1 cellular context compared by ENCODE assay signal in genomic region chrX:154519389-154519788, GRCh38.
TF ChIP-seq lines count a peak whose summit lies in the region.

No MANE protein-coding gene starts in this region.

TF ChIP-seq in K562, 482 proteins besides CTCF, POLR2A, EP300 and RAD21 (continues in another document):
- no peak for TF ChIP-seq HMG20A (CRISPR knock-in tag; conservative IDR thresholded peaks at IDR 0.05)
- no peak for TF ChIP-seq SLC30A9 (CRISPR knock-in tag; IDR thresholded peaks at IDR 0.05)
- TF ChIP-seq TCF3 (CRISPR knock-in tag; IDR thresholded peaks at IDR 0.05): peak; percentile 40; the same call in 1 of the 2 replicates
- no peak for TF ChIP-seq SETDB1 (IDR thresholded peaks at IDR 0.05; ENCODE audit: low read length)
- TF ChIP-seq EGR1 (conservative IDR thresholded peaks at IDR 0.05): no peak
- TF ChIP-seq, protein P1, sequence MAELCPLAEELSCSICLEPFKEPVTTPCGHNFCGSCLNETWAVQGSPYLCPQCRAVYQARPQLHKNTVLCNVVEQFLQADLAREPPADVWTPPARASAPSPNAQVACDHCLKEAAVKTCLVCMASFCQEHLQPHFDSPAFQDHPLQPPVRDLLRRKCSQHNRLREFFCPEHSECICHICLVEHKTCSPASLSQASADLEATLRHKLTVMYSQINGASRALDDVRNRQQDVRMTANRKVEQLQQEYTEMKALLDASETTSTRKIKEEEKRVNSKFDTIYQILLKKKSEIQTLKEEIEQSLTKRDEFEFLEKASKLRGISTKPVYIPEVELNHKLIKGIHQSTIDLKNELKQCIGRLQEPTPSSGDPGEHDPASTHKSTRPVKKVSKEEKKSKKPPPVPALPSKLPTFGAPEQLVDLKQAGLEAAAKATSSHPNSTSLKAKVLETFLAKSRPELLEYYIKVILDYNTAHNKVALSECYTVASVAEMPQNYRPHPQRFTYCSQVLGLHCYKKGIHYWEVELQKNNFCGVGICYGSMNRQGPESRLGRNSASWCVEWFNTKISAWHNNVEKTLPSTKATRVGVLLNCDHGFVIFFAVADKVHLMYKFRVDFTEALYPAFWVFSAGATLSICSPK (IDR thresholded peaks at IDR 0.05; ENCODE audit: borderline replicate concordance): no peak
- TF ChIP-seq HLTF (IDR thresholded peaks at IDR 0.05): no peak
- no peak for TF ChIP-seq MLX (CRISPR knock-in tag; conservative IDR thresholded peaks at IDR 0.05)
- TF ChIP-seq FOXK2 (conservative IDR thresholded peaks at IDR 0.05 in 1 of 2, IDR thresholded peaks at IDR 0.05 in 1 of 2; ENCODE audit: low read depth in 2 of 2): peak; percentile 23 to 51; a peak in 1 of 4 replicates
- TF ChIP-seq TAL1 (IDR thresholded peaks at IDR 0.05): peak; percentile 46
- TF ChIP-seq ZNF644 (tag; IDR thresholded peaks at IDR 0.05; ENCODE audit: low read depth): no peak
- no peak for TF ChIP-seq SMAD3 (CRISPR knock-in tag; conservative IDR thresholded peaks at IDR 0.05)
- TF ChIP-seq NELFE (IDR thresholded peaks at IDR 0.05; ENCODE audit: insufficient read depth, insufficient read length): no peak
- no peak for TF ChIP-seq KDM5B (IDR thresholded peaks at IDR 0.05; ENCODE audit: insufficient replicate concordance, low read depth, low read length)
- TF ChIP-seq NFYB (IDR thresholded peaks at IDR 0.05; ENCODE audit: extremely low read depth, insufficient read length): no peak
- no peak for TF ChIP-seq CEBPB (tag; IDR thresholded peaks at IDR 0.05)
- TF ChIP-seq ZNF699 (CRISPR knock-in tag; IDR thresholded peaks at IDR 0.05; ENCODE audit: insufficient replicate concordance): no peak
- no peak for TF ChIP-seq ZNF707 (CRISPR knock-in tag; conservative IDR thresholded peaks at IDR 0.05)
- TF ChIP-seq HDAC6 (IDR thresholded peaks at IDR 0.05; ENCODE audit: low read depth, low read length): no peak
- TF ChIP-seq ILK (tag; IDR thresholded peaks at IDR 0.05; ENCODE audit: borderline replicate concordance, low read depth): no peak
- TF ChIP-seq, protein P2, sequence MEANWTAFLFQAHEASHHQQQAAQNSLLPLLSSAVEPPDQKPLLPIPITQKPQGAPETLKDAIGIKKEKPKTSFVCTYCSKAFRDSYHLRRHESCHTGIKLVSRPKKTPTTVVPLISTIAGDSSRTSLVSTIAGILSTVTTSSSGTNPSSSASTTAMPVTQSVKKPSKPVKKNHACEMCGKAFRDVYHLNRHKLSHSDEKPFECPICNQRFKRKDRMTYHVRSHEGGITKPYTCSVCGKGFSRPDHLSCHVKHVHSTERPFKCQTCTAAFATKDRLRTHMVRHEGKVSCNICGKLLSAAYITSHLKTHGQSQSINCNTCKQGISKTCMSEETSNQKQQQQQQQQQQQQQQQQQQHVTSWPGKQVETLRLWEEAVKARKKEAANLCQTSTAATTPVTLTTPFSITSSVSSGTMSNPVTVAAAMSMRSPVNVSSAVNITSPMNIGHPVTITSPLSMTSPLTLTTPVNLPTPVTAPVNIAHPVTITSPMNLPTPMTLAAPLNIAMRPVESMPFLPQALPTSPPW (CRISPR knock-in tag; IDR thresholded peaks at IDR 0.05): no peak
- TF ChIP-seq, protein P3, sequence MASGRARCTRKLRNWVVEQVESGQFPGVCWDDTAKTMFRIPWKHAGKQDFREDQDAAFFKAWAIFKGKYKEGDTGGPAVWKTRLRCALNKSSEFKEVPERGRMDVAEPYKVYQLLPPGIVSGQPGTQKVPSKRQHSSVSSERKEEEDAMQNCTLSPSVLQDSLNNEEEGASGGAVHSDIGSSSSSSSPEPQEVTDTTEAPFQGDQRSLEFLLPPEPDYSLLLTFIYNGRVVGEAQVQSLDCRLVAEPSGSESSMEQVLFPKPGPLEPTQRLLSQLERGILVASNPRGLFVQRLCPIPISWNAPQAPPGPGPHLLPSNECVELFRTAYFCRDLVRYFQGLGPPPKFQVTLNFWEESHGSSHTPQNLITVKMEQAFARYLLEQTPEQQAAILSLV (tag; IDR thresholded peaks at IDR 0.05): no peak
- no peak for TF ChIP-seq GABPA (tag; conservative IDR thresholded peaks at IDR 0.05; ENCODE audit: low read depth)
- TF ChIP-seq ZNF766 (CRISPR knock-in tag; conservative IDR thresholded peaks at IDR 0.05): no peak
- peak; percentile 60 for TF ChIP-seq SOX6 (IDR thresholded peaks at IDR 0.05)
- TF ChIP-seq ZBTB1 (CRISPR knock-in tag; IDR thresholded peaks at IDR 0.05; ENCODE audit: borderline replicate concordance, low read depth): no peak
- no peak for TF ChIP-seq RCOR1 (IDR thresholded peaks at IDR 0.05; ENCODE audit: borderline replicate concordance in 1 of 2, low read depth in 2 of 2, low read length in 2 of 2)
- TF ChIP-seq ZNF175 (CRISPR knock-in tag; IDR thresholded peaks at IDR 0.05; ENCODE audit: low read depth): no peak
- TF ChIP-seq SNAPC5 (CRISPR knock-in tag; IDR thresholded peaks at IDR 0.05): no peak
- no peak for TF ChIP-seq REST (CRISPR knock-in tag; IDR thresholded peaks at IDR 0.05; ENCODE audit: low read depth)
- peak; percentile 60 for TF ChIP-seq CBFA2T3 (IDR thresholded peaks at IDR 0.05)
- TF ChIP-seq, protein P4, sequence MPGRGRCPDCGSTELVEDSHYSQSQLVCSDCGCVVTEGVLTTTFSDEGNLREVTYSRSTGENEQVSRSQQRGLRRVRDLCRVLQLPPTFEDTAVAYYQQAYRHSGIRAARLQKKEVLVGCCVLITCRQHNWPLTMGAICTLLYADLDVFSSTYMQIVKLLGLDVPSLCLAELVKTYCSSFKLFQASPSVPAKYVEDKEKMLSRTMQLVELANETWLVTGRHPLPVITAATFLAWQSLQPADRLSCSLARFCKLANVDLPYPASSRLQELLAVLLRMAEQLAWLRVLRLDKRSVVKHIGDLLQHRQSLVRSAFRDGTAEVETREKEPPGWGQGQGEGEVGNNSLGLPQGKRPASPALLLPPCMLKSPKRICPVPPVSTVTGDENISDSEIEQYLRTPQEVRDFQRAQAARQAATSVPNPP (IDR thresholded peaks at IDR 0.05; ENCODE audit: borderline replicate concordance, insufficient read depth, insufficient read length): no peak
- TF ChIP-seq, protein P5, sequence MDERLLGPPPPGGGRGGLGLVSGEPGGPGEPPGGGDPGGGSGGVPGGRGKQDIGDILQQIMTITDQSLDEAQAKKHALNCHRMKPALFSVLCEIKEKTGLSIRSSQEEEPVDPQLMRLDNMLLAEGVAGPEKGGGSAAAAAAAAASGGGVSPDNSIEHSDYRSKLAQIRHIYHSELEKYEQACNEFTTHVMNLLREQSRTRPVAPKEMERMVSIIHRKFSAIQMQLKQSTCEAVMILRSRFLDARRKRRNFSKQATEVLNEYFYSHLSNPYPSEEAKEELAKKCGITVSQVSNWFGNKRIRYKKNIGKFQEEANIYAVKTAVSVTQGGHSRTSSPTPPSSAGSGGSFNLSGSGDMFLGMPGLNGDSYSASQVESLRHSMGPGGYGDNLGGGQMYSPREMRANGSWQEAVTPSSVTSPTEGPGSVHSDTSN (CRISPR knock-in tag; IDR thresholded peaks at IDR 0.05; ENCODE audit: low read depth): no peak
- TF ChIP-seq, protein P5 (tag; conservative IDR thresholded peaks at IDR 0.05; ENCODE audit: low read depth): no peak
- no peak for TF ChIP-seq RFX1 (IDR thresholded peaks at IDR 0.05)
- no peak for TF ChIP-seq CCAR2 (IDR thresholded peaks at IDR 0.05; ENCODE audit: low read depth, low read length)
- TF ChIP-seq PURB (CRISPR knock-in tag; IDR thresholded peaks at IDR 0.05; ENCODE audit: low read depth): no peak
- no peak for TF ChIP-seq KAT7 (CRISPR knock-in tag; IDR thresholded peaks at IDR 0.05; ENCODE audit: borderline replicate concordance)
- no peak for TF ChIP-seq PHF20 (IDR thresholded peaks at IDR 0.05; ENCODE audit: partially characterized antibody)
- TF ChIP-seq POU5F1 (IDR thresholded peaks at IDR 0.05; ENCODE audit: borderline replicate concordance, low read depth, low read length, partially characterized antibody): no peak
- TF ChIP-seq ZNF121 (CRISPR knock-in tag; conservative IDR thresholded peaks at IDR 0.05): no peak
- TF ChIP-seq, protein P6, sequence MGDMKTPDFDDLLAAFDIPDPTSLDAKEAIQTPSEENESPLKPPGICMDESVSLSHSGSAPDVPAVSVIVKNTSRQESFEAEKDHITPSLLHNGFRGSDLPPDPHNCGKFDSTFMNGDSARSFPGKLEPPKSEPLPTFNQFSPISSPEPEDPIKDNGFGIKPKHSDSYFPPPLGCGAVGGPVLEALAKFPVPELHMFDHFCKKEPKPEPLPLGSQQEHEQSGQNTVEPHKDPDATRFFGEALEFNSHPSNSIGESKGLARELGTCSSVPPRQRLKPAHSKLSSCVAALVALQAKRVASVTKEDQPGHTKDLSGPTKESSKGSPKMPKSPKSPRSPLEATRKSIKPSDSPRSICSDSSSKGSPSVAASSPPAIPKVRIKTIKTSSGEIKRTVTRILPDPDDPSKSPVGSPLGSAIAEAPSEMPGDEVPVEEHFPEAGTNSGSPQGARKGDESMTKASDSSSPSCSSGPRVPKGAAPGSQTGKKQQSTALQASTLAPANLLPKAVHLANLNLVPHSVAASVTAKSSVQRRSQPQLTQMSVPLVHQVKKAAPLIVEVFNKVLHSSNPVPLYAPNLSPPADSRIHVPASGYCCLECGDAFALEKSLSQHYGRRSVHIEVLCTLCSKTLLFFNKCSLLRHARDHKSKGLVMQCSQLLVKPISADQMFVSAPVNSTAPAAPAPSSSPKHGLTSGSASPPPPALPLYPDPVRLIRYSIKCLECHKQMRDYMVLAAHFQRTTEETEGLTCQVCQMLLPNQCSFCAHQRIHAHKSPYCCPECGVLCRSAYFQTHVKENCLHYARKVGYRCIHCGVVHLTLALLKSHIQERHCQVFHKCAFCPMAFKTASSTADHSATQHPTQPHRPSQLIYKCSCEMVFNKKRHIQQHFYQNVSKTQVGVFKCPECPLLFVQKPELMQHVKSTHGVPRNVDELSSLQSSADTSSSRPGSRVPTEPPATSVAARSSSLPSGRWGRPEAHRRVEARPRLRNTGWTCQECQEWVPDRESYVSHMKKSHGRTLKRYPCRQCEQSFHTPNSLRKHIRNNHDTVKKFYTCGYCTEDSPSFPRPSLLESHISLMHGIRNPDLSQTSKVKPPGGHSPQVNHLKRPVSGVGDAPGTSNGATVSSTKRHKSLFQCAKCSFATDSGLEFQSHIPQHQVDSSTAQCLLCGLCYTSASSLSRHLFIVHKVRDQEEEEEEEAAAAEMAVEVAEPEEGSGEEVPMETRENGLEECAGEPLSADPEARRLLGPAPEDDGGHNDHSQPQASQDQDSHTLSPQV (IDR thresholded peaks at IDR 0.05): 0 out of 2 replicates have a peak, but pooled peaks have one; percentile 32
